Comparison of ENCODE assay signal across 10 cellular contexts in the genomic region with DNA sequence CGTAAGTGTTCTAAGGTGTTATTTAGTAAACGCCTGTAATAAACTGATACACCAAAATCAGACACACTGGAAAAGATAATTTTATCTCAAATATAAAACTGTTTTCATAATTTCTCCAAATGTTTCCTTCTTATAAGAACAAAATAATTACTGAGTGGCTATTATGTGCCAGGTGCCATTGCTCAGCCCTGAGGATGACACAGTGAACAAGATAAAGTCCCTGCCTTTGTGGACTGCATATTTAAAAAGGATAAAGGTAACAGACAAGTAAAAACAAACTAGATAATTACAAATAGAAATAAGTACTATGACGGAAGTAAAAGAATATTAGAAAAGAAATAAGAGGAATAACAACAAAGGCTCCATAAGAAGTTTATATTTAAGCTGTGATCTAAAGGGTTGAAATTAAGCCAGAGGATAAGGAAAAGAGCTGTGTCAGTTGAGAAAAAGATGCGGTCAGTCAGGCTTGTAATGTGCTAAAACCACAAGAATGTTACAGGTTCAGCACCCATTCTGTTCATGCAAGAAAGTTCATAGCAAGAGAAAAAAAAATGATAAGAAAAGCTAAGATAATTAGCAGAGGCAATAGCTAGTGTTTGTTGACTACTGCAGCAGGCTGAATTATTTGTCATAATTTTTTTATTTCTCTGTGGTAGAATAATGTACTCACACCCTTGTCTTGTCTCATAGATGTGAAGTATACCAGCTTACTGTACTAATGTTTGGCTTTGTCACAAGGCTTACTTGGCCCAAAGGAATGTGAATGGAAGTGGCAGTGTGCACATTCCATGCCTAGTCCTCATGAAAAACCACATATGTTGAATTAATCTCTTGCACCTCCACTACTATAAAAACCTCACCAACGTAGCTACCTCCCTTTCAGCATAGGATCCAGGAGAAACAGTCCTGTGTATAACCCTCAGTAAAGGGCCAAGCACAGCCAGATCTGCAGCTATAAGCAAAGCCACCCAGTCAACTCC.
DNase-seq lines count a peak whose midpoint lies in the region; ATAC-seq lines count a peak whose summit lies in the region.
"Had no signal": no experiment of that assay in that cellular context is flagged by ENCODE, and none has a peak within 500 bp of the region (broad histone marks: within the 10 kb centered on the region; RNA-seq: fewer than 3 reads in every experiment).

No MANE protein-coding gene starts in this region.

- peak; percentile 68 for DNase-seq in GM04503 (ENCODE audit: low read depth)
- peak; percentile 28 for DNase-seq in RKO (ENCODE audit: low spot score)
- DNase-seq in kidney tubule cell (ENCODE audit: low spot score): peak; percentile 96
- no peak for DNase-seq in anterior cingulate cortex (lab: John Stamatoyannopoulos, UW)
- no peak for DNase-seq in activated CD4-positive, alpha-beta T cell treated with anti-CD3 and anti-CD28 coated beads for 4 hours
- DNase-seq: caudate nucleus, right cardiac atrium had no signal

- ATAC-seq in HG02759 (IDR thresholded peaks at IDR 0.05; ENCODE audit: unreplicated experiment): peak; percentile 64
- no peak for ATAC-seq in HG03439 (IDR thresholded peaks at IDR 0.05; ENCODE audit: unreplicated experiment)
- no peak for ATAC-seq in GM18519 (IDR thresholded peaks at IDR 0.05; ENCODE audit: low FRiP score, unreplicated experiment)

Comparison
In these comparisons a context has a peak if more than half of its experiments do, and no peak if none do; other contexts are left out.
1. DNase-seq: peak in GM04503 (single experiment), RKO (single experiment) and kidney tubule cell (single experiment); none in anterior cingulate cortex (0 of 58) and activated CD4-positive, alpha-beta T cell treated with anti-CD3 and anti-CD28 coated beads for 4 hours (0 of 2).